ENCODE assay signal across 13 cellular contexts in genomic region chr10:77555591-77556212, GRCh38.
DNase-seq lines count a peak whose midpoint lies in the region; ATAC-seq and TF ChIP-seq lines count a peak whose summit lies in the region.
"Had no signal": no experiment of that assay in that cellular context is flagged by ENCODE, and none has a peak within 500 bp of the region (broad histone marks: within the 10 kb centered on the region; RNA-seq: fewer than 3 reads in every experiment).

No MANE protein-coding gene starts in this region.

- H3K4me3 Mint-ChIP-seq in chondrocyte (ENCODE audit: unreplicated experiment) = no peak overlapping the region

- H3K27ac Mint-ChIP-seq in chondrocyte (ENCODE audit: unreplicated experiment) = peak overlapping the region; percentile 96
- H3K27ac Mint-ChIP-seq in activated naive CD4-positive, alpha-beta T cell treated with anti-CD3 and anti-CD28 coated beads, Interleukin-2, amount 50 U/mL, for 72 hours = no peak overlapping the region
- H3K27ac Mint-ChIP-seq: activated T-helper 2 cell treated with anti-CD3 and anti-CD28 coated beads, Interferon-gamma antibody, Interleukin-2, Interleukin-4, amounts not matched to agents 10 μg/mL and 5 μg/mL and 100 μg/mL, durations not matched to agents 14 hours and 24 hours and 36 hours had no signal

- H3F3A ChIP-seq in Loucy (ENCODE audit: low read depth) = no peaks in the 10 kb centered on the region

- H3K9me3 ChIP-seq in Loucy (ENCODE audit: insufficient read depth, low read depth, low read length) (no peaks in the 10 kb centered on the region), left lung (no peaks in the 10 kb centered on the region)

- no peaks in the 10 kb centered on the region for H3K9me3 Mint-ChIP-seq in chondrocyte (ENCODE audit: low read depth)
- no peaks in the 10 kb centered on the region for H3K9me3 Mint-ChIP-seq in activated naive CD4-positive, alpha-beta T cell treated with anti-CD3 and anti-CD28 coated beads, Interleukin-2, amount 50 U/mL, for 72 hours
- H3K9me3 Mint-ChIP-seq: activated T-helper 2 cell treated with anti-CD3 and anti-CD28 coated beads, Interferon-gamma antibody, Interleukin-2, Interleukin-4, amounts not matched to agents 10 μg/mL and 5 μg/mL and 100 μg/mL, durations not matched to agents 14 hours and 24 hours and 36 hours had no signal

- peaks cover 18% of the 10 kb centered on the region for H3K4me1 ChIP-seq in Loucy (ENCODE audit: insufficient read depth, low read length, poor library complexity, severe bottlenecking)
- H3K4me1 ChIP-seq in left lung = peaks cover 0 to 28% of the 10 kb centered on the region in 2 donors

- peak overlapping the region in 1 of 2 donors; percentile 88 for H3K27ac ChIP-seq in left lung
- H3K27ac ChIP-seq: GM23248 had no signal

- peak overlapping the region; percentile 52 for H3K4me2 ChIP-seq in Loucy (ENCODE audit: low read depth, low read length, poor library complexity, severe bottlenecking)

- H3K27me3 Mint-ChIP-seq in chondrocyte (ENCODE audit: low read depth) = no peaks in the 10 kb centered on the region

- peak overlapping the region; percentile 13; the same call in 1 of the 2 replicates for H2AFZ ChIP-seq in Loucy (ENCODE audit: low read length)
- H2AFZ ChIP-seq: GM23248 had no signal

- H3K4me3 ChIP-seq in Loucy (ENCODE audit: low read length, poor library complexity, severe bottlenecking) (no peak overlapping the region), left lung (no peak overlapping the region)
- H3K4me3 ChIP-seq: GM23248, skin epidermis had no signal

- no peaks in the 10 kb centered on the region for H3K79me2 ChIP-seq in Loucy (ENCODE audit: insufficient read depth, low read length)

- H3K36me3 ChIP-seq in Loucy (ENCODE audit: insufficient read depth, low read length) = no peaks in the 10 kb centered on the region
- H3K36me3 ChIP-seq in left lung = no peaks in the 10 kb centered on the region

- H4K20me1 ChIP-seq in Loucy (ENCODE audit: insufficient read depth, low read length, poor library complexity, severe bottlenecking) = no peaks in the 10 kb centered on the region

- TF ChIP-seq CTCF in Loucy (conservative IDR thresholded peaks at IDR 0.05; ENCODE audit: low read length) (no peak), chondrocyte (IDR thresholded peaks at IDR 0.05) (no peak), left lung (IDR thresholded peaks at IDR 0.05) (no peak)

- intact Hi-C loops in left lung (cut with DNase I) = no loop called here

- peaks cover 61% of the 10 kb centered on the region for H3K4me1 Mint-ChIP-seq in chondrocyte (ENCODE audit: low read depth)

- H3K9me2 ChIP-seq in Loucy (replicated peaks; ENCODE audit: low read depth, low read length) = no peaks in the 10 kb centered on the region

- ATAC-seq in left lung (peak; percentile 51), HG03354 (IDR thresholded peaks at IDR 0.05; ENCODE audit: poor library complexity, severe bottlenecking, unreplicated experiment) (no peak)
- ATAC-seq in activated naive CD4-positive, alpha-beta T cell treated with anti-CD3 and anti-CD28 coated beads, Interleukin-2, amount 50 U/mL, for 72 hours = no peak
- ATAC-seq: activated CD4-positive, CD25-positive, alpha-beta regulatory T cell treated with anti-CD3 and anti-CD28 coated beads, Interleukin-2, amount 50 U/mL, for 24 hours had no signal

- H3K9ac ChIP-seq in Loucy (ENCODE audit: low read depth, low read length, poor library complexity, severe bottlenecking) = no peak overlapping the region
- H3K9ac ChIP-seq: GM23248 had no signal

- DNase-seq in chondrocyte (ENCODE audit: low spot score) (no peak), left lung (no peak), stromal cell of bone marrow (ENCODE audit: low read depth) (peak; percentile 52), activated T-cell treated with anti-CD3 and anti-CD28 coated beads for 4 hours (no peak), NCI-H187 (lab: John Stamatoyannopoulos, UW) (no peak)
- DNase-seq in activated naive CD4-positive, alpha-beta T cell treated with anti-CD3 and anti-CD28 coated beads, Interleukin-2, amount 50 U/mL, for 72 hours (ENCODE audit: low spot score in 2 of 2) = no peak
- DNase-seq: GM23248, SHP77 treated with DMSO at 0.1 percent for 48 hours had no signal

- H3K27me3 ChIP-seq in Loucy (ENCODE audit: insufficient read depth, low read length, poor library complexity, severe bottlenecking) (no peaks in the 10 kb centered on the region), left lung (no peaks in the 10 kb centered on the region)

- H3K36me3 Mint-ChIP-seq in chondrocyte (ENCODE audit: low read depth) = peaks cover 1% of the 10 kb centered on the region
- H3K36me3 Mint-ChIP-seq in activated naive CD4-positive, alpha-beta T cell treated with anti-CD3 and anti-CD28 coated beads, Interleukin-2, amount 50 U/mL, for 72 hours = no peaks in the 10 kb centered on the region
